In the genomic region with DNA sequence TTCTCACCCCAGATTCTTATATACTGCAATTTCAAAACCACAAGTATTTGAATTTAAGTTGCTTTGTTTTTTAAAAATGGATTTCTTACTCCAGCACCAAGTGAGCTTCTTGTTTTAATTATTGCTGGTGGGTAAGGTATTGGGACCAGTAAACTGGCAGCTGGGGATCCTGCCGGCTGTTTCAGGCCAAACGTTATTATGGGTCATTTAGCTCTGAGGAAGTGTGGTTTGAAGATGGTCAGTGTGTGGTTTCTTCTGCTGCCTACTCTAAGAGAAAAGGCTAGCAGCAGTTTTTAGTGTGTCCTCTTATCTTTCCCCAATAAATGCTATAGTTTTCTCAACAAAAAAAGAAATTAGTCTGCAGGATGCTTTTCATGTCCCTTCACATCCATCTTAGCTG, we compare ENCODE assay signal across 24 cellular contexts.
"Had no signal": no experiment of that assay in that cellular context is flagged by ENCODE, and none has a peak within 500 bp of the region (broad histone marks: within the 10 kb centered on the region; RNA-seq: fewer than 3 reads in every experiment).

No MANE protein-coding gene starts in this region.

- H3K27me3 ChIP-seq: ascending aorta, cardiac muscle cell, dorsolateral prefrontal cortex, left lung, neural progenitor cell, testis, transverse colon had no signal

- H3K4me1 ChIP-seq: ascending aorta, left lung, lower lobe of right lung, neural progenitor cell, parathyroid adenoma, psoas muscle, spleen, testis, transverse colon had no signal

- H3K4me3 ChIP-seq: ascending aorta, cardiac muscle cell, coronary artery, dorsolateral prefrontal cortex, left lung, lower lobe of right lung, neural progenitor cell, psoas muscle, spleen, testis, transverse colon had no signal

- H3K27ac ChIP-seq: ascending aorta, cardiac muscle cell, coronary artery, dorsolateral prefrontal cortex, left lung, lower lobe of right lung, neural progenitor cell, parathyroid adenoma, psoas muscle, spleen, testis, transverse colon had no signal

- H3K36me3 ChIP-seq: ascending aorta, cardiac muscle cell, left lung, lower lobe of right lung, neural progenitor cell, spleen, transverse colon had no signal

- ATAC-seq: left lung, lower lobe of right lung, natural killer cell, psoas muscle had no signal

- H3K9me3 ChIP-seq: ascending aorta, left lung, psoas muscle, testis, transverse colon had no signal

- H3K9ac ChIP-seq: neural progenitor cell, parathyroid adenoma had no signal

- DNase-seq: activated B cell treated with CpG ODN at 0.5 μM for 24 hours; activated CD4-positive, alpha-beta T cell treated with anti-CD3 and anti-CD28 coated beads, Interleukin-2, amount 50 U/mL, for 1 hour; activated CD8-positive, alpha-beta T cell treated with anti-CD3 and anti-CD28 coated beads for 36 hours; activated effector memory CD4-positive, alpha-beta T cell treated with Interleukin-2 at 50 U/mL for 16 hours; activated naive CD4-positive, alpha-beta T cell treated with anti-CD3 and anti-CD28 coated beads, Interleukin-2, amount 10 ng/mL, durations not matched to agents 7 days and 5 days; activated naive CD8-positive, alpha-beta T cell treated with anti-CD3 and anti-CD28 coated beads, Interleukin-2, amount 10 ng/mL, durations not matched to agents 7 days and 5 days; dorsolateral prefrontal cortex; effector memory CD4-positive, alpha-beta T cell; glutamatergic neuron; left lung; lower lobe of right lung; mesenchymal stem cell; natural killer cell; occipital lobe; psoas muscle; spleen; stimulated activated naive CD4-positive, alpha-beta T cell; testis; transverse colon had no signal
